In genomic region chr6:32668226-32668747, GRCh38 we compare ENCODE assay signal across 8 cellular contexts. TPM values are rescaled to one million over a fixed set of nuclear protein-coding genes. Genes with fewer than 3 reads are reported as not detected.
A peak's percentile ranks its signal among the peaks of the same experiment; 100 is the strongest.
DNase-seq lines count a peak whose midpoint lies in the region; ATAC-seq and TF ChIP-seq lines count a peak whose summit lies in the region.

No MANE protein-coding gene starts in this region.

- H3K79me2 ChIP-seq in DOHH2 (ENCODE audit: control insufficient read depth, low read length), result peaks cover 16% of the 10 kb centered on the region

- no peak for TF ChIP-seq EP300 in gastroesophageal sphincter (IDR thresholded peaks at IDR 0.05)

- peak; percentile 56 for DNase-seq in activated CD8-positive, alpha-beta T cell treated with anti-CD3 and anti-CD28 coated beads for 36 hours
- DNase-seq in left cardiac atrium (peak; percentile 28), epidermal melanocyte (ENCODE audit: insufficient read length, low spot score) (no peak)
- DNase-seq in stimulated activated CD4-positive, alpha-beta T cell treated with anti-CD3 and anti-CD28 coated beads, TNF-alpha, amount 100 ng/mL, for 4 hours (ENCODE audit: low read depth in 3 of 3), result peak in 2 of 3 experiments; percentile 12 to 29

- H3K27ac ChIP-seq in DOHH2 (ENCODE audit: low read depth, low read length) (peak overlapping the region; percentile 23; the same call in 1 of the 2 replicates), gastroesophageal sphincter (peak overlapping the region in 1 of 4 donors; percentile 40)

- intact Hi-C loops in activated CD8-positive, alpha-beta T cell treated with anti-CD3 and anti-CD28 coated beads for 36 hours (cut with micrococcal nuclease), result no loop called here
- intact Hi-C loops in left cardiac atrium (cut with DNase I), result loop anchor here in 1 of 2 donors (5.0 kb wide), 1 partner anchor 94 kb away; the partner anchor contains the start of gene HLA-DQB2

- H3K4me3 Mint-ChIP-seq in activated CD8-positive, alpha-beta T cell treated with anti-CD3 and anti-CD28 coated beads for 36 hours, result no peak overlapping the region

- H3K4me1 ChIP-seq in DOHH2 (ENCODE audit: control insufficient read depth, low read length), result peaks cover 69% of the 10 kb centered on the region
- no peaks in the 10 kb centered on the region for H3K4me1 ChIP-seq in gastroesophageal sphincter

- peaks cover 13% of the 10 kb centered on the region; the same call in 1 of the 2 replicates for H3K9me3 ChIP-seq in DOHH2 (ENCODE audit: control insufficient read depth, insufficient read depth, low read length)
- peaks cover 0 to 7% (median 0%) of the 10 kb centered on the region in 3 donors for H3K9me3 ChIP-seq in gastroesophageal sphincter

- ATAC-seq in GM19467 (IDR thresholded peaks at IDR 0.05; ENCODE audit: unreplicated experiment) (peak; percentile 58), HG03520 (IDR thresholded peaks at IDR 0.05; ENCODE audit: unreplicated experiment) (peak; percentile 60), left cardiac atrium (peak; percentile 79 to 88), gastroesophageal sphincter (no peak)
- ATAC-seq in activated CD8-positive, alpha-beta T cell treated with anti-CD3 and anti-CD28 coated beads for 36 hours, result peak; percentile 69

- CTCF ChIA-PET in activated CD8-positive, alpha-beta T cell treated with anti-CD3 and anti-CD28 coated beads for 36 hours (lab: Charles Lee), result interaction anchor here (1.2 kb wide), 1 partner anchor 19 kb away, joined by 3 read pairs; no protein-coding TSS in a partner anchor

- TF ChIP-seq CTCF in DOHH2 (IDR thresholded peaks at IDR 0.05; ENCODE audit: low read depth, low read length, poor library complexity, severe bottlenecking) (no peak), gastroesophageal sphincter (IDR thresholded peaks at IDR 0.05) (no peak)
- no peak for TF ChIP-seq CTCF in activated CD8-positive, alpha-beta T cell treated with anti-CD3 and anti-CD28 coated beads for 36 hours (IDR thresholded peaks at IDR 0.05)

- TF ChIP-seq POLR2A in gastroesophageal sphincter (IDR thresholded peaks at IDR 0.05), result no peak

- POLR2A ChIA-PET in activated CD8-positive, alpha-beta T cell treated with anti-CD3 and anti-CD28 coated beads for 36 hours (lab: Charles Lee), result no interaction called here

- H3K9me2 ChIP-seq in DOHH2 (replicated peaks; ENCODE audit: control insufficient read depth, low read length), result no peaks in the 10 kb centered on the region

- peaks cover 2% of the 10 kb centered on the region for H3K36me3 Mint-ChIP-seq in activated CD8-positive, alpha-beta T cell treated with anti-CD3 and anti-CD28 coated beads for 36 hours (ENCODE audit: low read depth)

- H3F3A ChIP-seq in DOHH2 (ENCODE audit: control insufficient read depth, insufficient read depth), result peaks cover 16% of the 10 kb centered on the region

- peaks cover 3% of the 10 kb centered on the region for H3K9me3 Mint-ChIP-seq in activated CD8-positive, alpha-beta T cell treated with anti-CD3 and anti-CD28 coated beads for 36 hours

- peaks cover 35% of the 10 kb centered on the region for H3K4me1 Mint-ChIP-seq in activated CD8-positive, alpha-beta T cell treated with anti-CD3 and anti-CD28 coated beads for 36 hours (ENCODE audit: low read depth)

- H4K20me1 ChIP-seq in DOHH2 (ENCODE audit: control insufficient read depth, insufficient read depth, low read depth, low read length), result no peaks in the 10 kb centered on the region

- H3K27me3 Mint-ChIP-seq in activated CD8-positive, alpha-beta T cell treated with anti-CD3 and anti-CD28 coated beads for 36 hours, result peaks cover 30% of the 10 kb centered on the region

- H3K4me3 ChIP-seq in DOHH2 (ENCODE audit: low read length), result peak overlapping the region; percentile 36
- H3K4me3 ChIP-seq in gastroesophageal sphincter, result no peak overlapping the region

- H3K27me3 ChIP-seq in DOHH2 (ENCODE audit: control insufficient read depth, low read length), result 0 out of 2 replicates have a peak, but pooled peaks cover 4% of the 10 kb centered on the region
- peaks cover 7% of the 10 kb centered on the region for H3K27me3 ChIP-seq in gastroesophageal sphincter

- H3K36me3 ChIP-seq in DOHH2 (ENCODE audit: control insufficient read depth, low read length), result peaks cover 11% of the 10 kb centered on the region
- H3K36me3 ChIP-seq in gastroesophageal sphincter, result no peaks in the 10 kb centered on the region

- WGBS in gastroesophageal sphincter (ENCODE audit: low coverage in 1 of 2), 2 donors, result 8 to 31% methylated on average over 3 to 4 of the region's 5 CpGs

- H3K27ac Mint-ChIP-seq in activated CD8-positive, alpha-beta T cell treated with anti-CD3 and anti-CD28 coated beads for 36 hours, result no peak overlapping the region

- H3K4me2 ChIP-seq in DOHH2 (ENCODE audit: low read length), result peak overlapping the region; percentile 89

RNA-seq across cellular contexts. Expression of gene HLA-DQB1, which starts 1.8 kb away (rescaled TPM):
- total RNA-seq in activated CD8-positive, alpha-beta T cell treated with anti-CD3 and anti-CD28 coated beads for 36 hours, result 1 to 10 TPM; 5.3 to 6.9 TPM
- total RNA-seq in left cardiac atrium (10 to 100 TPM in 1 of 2 donors, 1 to 10 TPM in 1; 4.6 to 15.3 TPM), gastroesophageal sphincter (1 to 10 TPM in 3 of 4 donors, under 1 TPM in 1; 0.16 to 5.8 (median 1.4) TPM)

RNA-seq across cellular contexts. Expression of gene HLA-DQA1, which starts 31.1 kb away (rescaled TPM):
- 1 to 10 TPM; 3.4 to 3.9 TPM for total RNA-seq in activated CD8-positive, alpha-beta T cell treated with anti-CD3 and anti-CD28 coated beads for 36 hours
- total RNA-seq in left cardiac atrium (1 to 10 TPM; 7.7 to 8.3 TPM), gastroesophageal sphincter (1 to 10 TPM in 3 of 4 donors, not detected in 1; 1.7 to 7.8 (median 4.3) TPM)
